9 cellular contexts compared by ENCODE assay signal in genomic region chrX:71053217-71053621, GRCh38. TPM values are rescaled to one million over a fixed set of nuclear protein-coding genes. Genes with fewer than 3 reads are reported as not detected.
DNase-seq lines count a peak whose midpoint lies in the region; ATAC-seq and TF ChIP-seq lines count a peak whose summit lies in the region.
"Had no signal": no experiment of that assay in that cellular context is flagged by ENCODE, and none has a peak within 500 bp of the region (broad histone marks: within the 10 kb centered on the region; RNA-seq: fewer than 3 reads in every experiment).

No MANE protein-coding gene starts in this region.

- DNase-seq in ELF-1 (ENCODE audit: low read depth, low spot score), result peak; percentile 97
- DNase-seq in activated B cell treated with CpG ODN at 0.5 μM for 24 hours, result no peak
- no peak for DNase-seq in NCI-H510A treated with DMSO at 0.1 percent for 48 hours (lab: John Stamatoyannopoulos, UW)
- DNase-seq in breast epithelium (ENCODE audit: low spot score in 2 of 2), result no peak
- DNase-seq in stimulated activated CD4-positive, alpha-beta T cell treated with anti-CD3 and anti-CD28 coated beads, Interleukin-2, amount 100 ng/mL, for 48 hours, result no peak
- DNase-seq in NCI-H524 treated with DMSO at 0.1 percent for 48 hours (lab: John Stamatoyannopoulos, UW), result no peak
- DNase-seq: DMS79 had no signal

- POLR2A ChIA-PET in activated B cell treated with CpG ODN at 0.5 μM for 24 hours (lab: Charles Lee), result interaction anchor here (0.6 to 1.6 kb wide), 3 partner anchors 13 to 107 kb away, joined by 4 to 12 read pairs (median 4); partner anchors contain the start of gene SNX12

- H3K36me3 ChIP-seq in iPS-18a (ENCODE audit: control insufficient read depth, low read depth, low read length), result no peaks in the 10 kb centered on the region
- no peaks in the 10 kb centered on the region for H3K36me3 ChIP-seq in breast epithelium

- H3K27me3 ChIP-seq in iPS-18a (ENCODE audit: control insufficient read depth, insufficient read depth, low read length) (no peaks in the 10 kb centered on the region), breast epithelium (no peaks in the 10 kb centered on the region)

- intact Hi-C loops in activated B cell treated with CpG ODN at 0.5 μM for 24 hours (cut with micrococcal nuclease) (no loop called here), breast epithelium (cut with DNase I; ENCODE audit: low total_unique reads) (no loop called here)

- peaks cover 11% of the 10 kb centered on the region for H3K4me1 Mint-ChIP-seq in activated B cell treated with CpG ODN at 0.5 μM for 24 hours

- no peak overlapping the region for H3K27ac ChIP-seq in iPS-18a (ENCODE audit: low read length)
- H3K27ac ChIP-seq in breast epithelium, result no peak overlapping the region

- H3K4me3 ChIP-seq in iPS-18a (ENCODE audit: low read length), result peak overlapping the region; percentile 68
- H3K4me3 ChIP-seq in breast epithelium, result no peak overlapping the region

- CTCF ChIA-PET in activated B cell treated with CpG ODN at 0.5 μM for 24 hours (lab: Charles Lee), result no interaction called here

- H3K4me3 Mint-ChIP-seq in activated B cell treated with CpG ODN at 0.5 μM for 24 hours, result peak overlapping the region; percentile 62

- ATAC-seq in GM21825 (IDR thresholded peaks at IDR 0.05; ENCODE audit: unreplicated experiment), result peak; percentile 91
- peak; percentile 72 for ATAC-seq in activated B cell treated with CpG ODN at 0.5 μM for 24 hours (ENCODE audit: low read depth)

- H3K36me3 Mint-ChIP-seq in activated B cell treated with CpG ODN at 0.5 μM for 24 hours (ENCODE audit: low read depth), result peaks cover 12% of the 10 kb centered on the region

- peak overlapping the region; percentile 43 for H3K9ac ChIP-seq in iPS-18a (ENCODE audit: low read length)

- H3K27me3 Mint-ChIP-seq in activated B cell treated with CpG ODN at 0.5 μM for 24 hours, result no peaks in the 10 kb centered on the region

- TF ChIP-seq CTCF in activated B cell treated with CpG ODN at 0.5 μM for 24 hours (IDR thresholded peaks at IDR 0.05) (no peak), breast epithelium (IDR thresholded peaks at IDR 0.05) (no peak)

- no peaks in the 10 kb centered on the region for H3K9me3 Mint-ChIP-seq in activated B cell treated with CpG ODN at 0.5 μM for 24 hours

- H3K4me1 ChIP-seq in iPS-18a (ENCODE audit: control insufficient read depth, low read depth, low read length), result no peaks in the 10 kb centered on the region
- no peaks in the 10 kb centered on the region for H3K4me1 ChIP-seq in breast epithelium

- no peak overlapping the region for H3K27ac Mint-ChIP-seq in activated B cell treated with CpG ODN at 0.5 μM for 24 hours

- H3K9me3 ChIP-seq in iPS-18a (ENCODE audit: control insufficient read depth, low read depth, low read length) (peaks cover 13% of the 10 kb centered on the region), breast epithelium (no peaks in the 10 kb centered on the region)

- no peak for TF ChIP-seq POLR2A in breast epithelium (IDR thresholded peaks at IDR 0.05)

RNA-seq across cellular contexts. Expression of gene SNX12, which starts 14.9 kb away (rescaled TPM):
- total RNA-seq in activated B cell treated with CpG ODN at 0.5 μM for 24 hours, result 43.2 and 44.8 TPM in 2 replicates
- total RNA-seq in breast epithelium, result 10 to 100 TPM; 31.4 to 55.2 (median 44.2) TPM

RNA-seq across cellular contexts. Expression of gene FOXO4, which starts 42.4 kb away (rescaled TPM):
- total RNA-seq in activated B cell treated with CpG ODN at 0.5 μM for 24 hours, result 10.1 and 16.1 TPM in 2 replicates
- total RNA-seq in breast epithelium, result 10 to 100 TPM; 14.7 to 30.1 (median 21.1) TPM

RNA-seq across cellular contexts. Expression of gene CXorf65, which starts 53.3 kb away (rescaled TPM):
- total RNA-seq in activated B cell treated with CpG ODN at 0.5 μM for 24 hours, result 10.0 and 14.5 TPM in 2 replicates
- not detected for total RNA-seq in breast epithelium

RNA-seq across cellular contexts. Expression of gene IL2RG, which starts 58.2 kb away (rescaled TPM):
- total RNA-seq in activated B cell treated with CpG ODN at 0.5 μM for 24 hours (261 and 264 TPM in 2 replicates), breast epithelium (10 to 100 TPM in 1 of 3 donors, 1 to 10 TPM in 2; 5.1 to 10.8 (median 8.0) TPM)

Comparison
In these comparisons a context has a peak if more than half of its experiments do, and no peak if none do; other contexts are left out.
1. RNA of gene CXorf65, which starts 53.3 kb away (total RNA-seq): 10.0 to 14.5 TPM in activated B cell treated with CpG ODN at 0.5 μM for 24 hours; not detected in breast epithelium; every median in the first group is over 10 times any median in the second.